10 cellular contexts compared by ENCODE assay signal in the genomic region with DNA sequence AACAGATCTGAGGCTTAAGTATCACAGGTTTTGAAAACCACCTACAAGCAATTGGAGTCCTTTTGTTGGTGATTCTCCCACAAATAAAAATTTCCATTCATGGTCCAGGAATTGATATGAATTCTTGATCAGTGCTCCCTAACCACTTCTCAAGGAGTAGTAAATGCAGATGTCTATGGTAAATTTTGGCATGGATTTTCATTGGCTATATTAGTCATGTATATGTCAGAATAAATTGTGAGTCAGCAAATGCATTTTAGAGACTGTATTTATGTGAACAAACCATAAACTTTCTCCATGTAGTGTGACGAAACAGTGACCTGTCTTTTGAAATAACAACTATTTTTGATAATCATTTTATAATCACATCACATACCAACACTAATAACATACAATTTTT.
"Had no signal": no experiment of that assay in that cellular context is flagged by ENCODE, and none has a peak within 500 bp of the region (broad histone marks: within the 10 kb centered on the region; RNA-seq: fewer than 3 reads in every experiment).

No MANE protein-coding gene starts in this region.

- H3K4me1 ChIP-seq: HAP-1 had no signal

- H3K27ac Mint-ChIP-seq: HFFc6 had no signal

- H3K27ac ChIP-seq: GM23248, HL-60 had no signal

- H3K4me3 Mint-ChIP-seq: HFFc6 had no signal

- FAIRE-seq: HTR-8/SVneo, K562 had no signal

- DNase-seq: GM23248, GOT3, H7, HFFc6, IMR-90 had no signal

- H2AFZ ChIP-seq: GM23248 had no signal

- H3K4me3 ChIP-seq: GM23248, HAP-1, K562 had no signal

- H3K9me3 ChIP-seq: HAP-1 had no signal

- H3K9ac ChIP-seq: GM23248 had no signal

- H3K36me3 ChIP-seq: HAP-1 had no signal

- ATAC-seq: HCT116, K562 had no signal
